ENCODE assay signal across 8 cellular contexts in genomic region chr12:27185234-27186045, GRCh38. TPM values are rescaled to one million over a fixed set of nuclear protein-coding genes. Genes with fewer than 3 reads are reported as not detected.
DNase-seq lines count a peak whose midpoint lies in the region; ATAC-seq and TF ChIP-seq lines count a peak whose summit lies in the region.

No MANE protein-coding gene starts in this region.

- H3K4me3 ChIP-seq in CD8-positive, alpha-beta T cell (ENCODE audit: low read depth, low read length): no peak overlapping the region

- intact Hi-C loops in CD8-positive, alpha-beta T cell (cut with DNase I, micrococcal nuclease): no loop called here

- peak in 3 of 7 experiments; percentile 6 to 46 (median 12) for DNase-seq in CD8-positive, alpha-beta T cell
- DNase-seq in HS-27A (ENCODE audit: low read depth) (peak; percentile 43), HuH-7.5 (ENCODE audit: low spot score) (no peak), germinal center (ENCODE audit: low spot score) (no peak), inferior parietal cortex (ENCODE audit: extremely low spot score) (no peak)
- DNase-seq in central memory CD8-positive, alpha-beta T cell (ENCODE audit: low spot score in 2 of 2): no peak
- peak; percentile 30 for DNase-seq in stimulated activated naive B cell treated with anti-CD40 and anti-IgM and Interleukin-4, amounts not matched to agents 10 μg/mL and 1 μg/mL and 100 μg/mL, for 72 hours

- no peak overlapping the region for H3K27ac ChIP-seq in CD8-positive, alpha-beta T cell (ENCODE audit: low read depth, low read length)

- no peaks in the 10 kb centered on the region for H3K27me3 Mint-ChIP-seq in CD8-positive, alpha-beta T cell (ENCODE audit: low read depth)
- H3K27me3 Mint-ChIP-seq in central memory CD8-positive, alpha-beta T cell: no peaks in the 10 kb centered on the region
- no peaks in the 10 kb centered on the region for H3K27me3 Mint-ChIP-seq in stimulated activated naive B cell treated with anti-CD40 and anti-IgM and Interleukin-4, amounts not matched to agents 10 μg/mL and 1 μg/mL and 100 μg/mL, for 72 hours

- no peaks in the 10 kb centered on the region for H3K9me3 Mint-ChIP-seq in CD8-positive, alpha-beta T cell
- H3K9me3 Mint-ChIP-seq in central memory CD8-positive, alpha-beta T cell: no peaks in the 10 kb centered on the region
- no peaks in the 10 kb centered on the region for H3K9me3 Mint-ChIP-seq in stimulated activated naive B cell treated with anti-CD40 and anti-IgM and Interleukin-4, amounts not matched to agents 10 μg/mL and 1 μg/mL and 100 μg/mL, for 72 hours

- CTCF ChIA-PET in CD8-positive, alpha-beta T cell (lab: Charles Lee): no interaction called here

- no peaks in the 10 kb centered on the region for H3K36me3 Mint-ChIP-seq in CD8-positive, alpha-beta T cell
- no peaks in the 10 kb centered on the region for H3K36me3 Mint-ChIP-seq in central memory CD8-positive, alpha-beta T cell (ENCODE audit: insufficient read depth)
- peaks cover 1 to 3% of the 10 kb centered on the region in 2 donors for H3K36me3 Mint-ChIP-seq in stimulated activated naive B cell treated with anti-CD40 and anti-IgM and Interleukin-4, amounts not matched to agents 10 μg/mL and 1 μg/mL and 100 μg/mL, for 72 hours

- peak overlapping the region; percentile 49 for H3K27ac Mint-ChIP-seq in CD8-positive, alpha-beta T cell
- no peak overlapping the region for H3K27ac Mint-ChIP-seq in central memory CD8-positive, alpha-beta T cell (ENCODE audit: low read depth)
- H3K27ac Mint-ChIP-seq in stimulated activated naive B cell treated with anti-CD40 and anti-IgM and Interleukin-4, amounts not matched to agents 10 μg/mL and 1 μg/mL and 100 μg/mL, for 72 hours: peak overlapping the region; percentile 34

- no peaks in the 10 kb centered on the region for H3K27me3 ChIP-seq in CD8-positive, alpha-beta T cell (ENCODE audit: insufficient read depth, low read length)

- ATAC-seq in CD8-positive, alpha-beta T cell: peak; percentile 73
- peak; percentile 85 for ATAC-seq in GM21381 (IDR thresholded peaks at IDR 0.05; ENCODE audit: unreplicated experiment)
- ATAC-seq in central memory CD8-positive, alpha-beta T cell (replicated peaks; ENCODE audit: extremely low read depth, poor library complexity, severe bottlenecking): peak; percentile 78
- ATAC-seq in stimulated activated naive B cell treated with anti-CD40 and anti-IgM and Interleukin-4, amounts not matched to agents 10 μg/mL and 1 μg/mL and 100 μg/mL, for 72 hours (replicated peaks): peak; percentile 80 to 90

- H3K4me1 Mint-ChIP-seq in CD8-positive, alpha-beta T cell (ENCODE audit: low read depth): peaks cover 6% of the 10 kb centered on the region
- peaks cover 11% of the 10 kb centered on the region for H3K4me1 Mint-ChIP-seq in central memory CD8-positive, alpha-beta T cell
- H3K4me1 Mint-ChIP-seq in stimulated activated naive B cell treated with anti-CD40 and anti-IgM and Interleukin-4, amounts not matched to agents 10 μg/mL and 1 μg/mL and 100 μg/mL, for 72 hours: peaks cover 14 to 33% of the 10 kb centered on the region in 2 donors

- no peak for TF ChIP-seq CTCF in CD8-positive, alpha-beta T cell (IDR thresholded peaks at IDR 0.05)

- POLR2A ChIA-PET in CD8-positive, alpha-beta T cell (lab: Charles Lee): no interaction called here

- H3K36me3 ChIP-seq in CD8-positive, alpha-beta T cell (ENCODE audit: insufficient read depth, low read length): no peaks in the 10 kb centered on the region

- H3K4me3 Mint-ChIP-seq in CD8-positive, alpha-beta T cell: no peak overlapping the region
- H3K4me3 Mint-ChIP-seq in central memory CD8-positive, alpha-beta T cell: no peak overlapping the region
- no peak overlapping the region for H3K4me3 Mint-ChIP-seq in stimulated activated naive B cell treated with anti-CD40 and anti-IgM and Interleukin-4, amounts not matched to agents 10 μg/mL and 1 μg/mL and 100 μg/mL, for 72 hours

- peaks cover 4% of the 10 kb centered on the region for H3K4me1 ChIP-seq in CD8-positive, alpha-beta T cell (ENCODE audit: insufficient read depth, low read length)

- H3K9me3 ChIP-seq in CD8-positive, alpha-beta T cell (ENCODE audit: low read length): no peaks in the 10 kb centered on the region

RNA-seq across cellular contexts. Expression of gene STK38L, which starts 58.6 kb away (rescaled TPM):
- 10 to 100 TPM; 27.0 to 28.6 TPM for total RNA-seq in CD8-positive, alpha-beta T cell

Comparison
In these comparisons a context has a peak if more than half of its experiments do, and no peak if none do; other contexts are left out.
1. DNase-seq: peak in HS-27A (single experiment) and stimulated activated naive B cell treated with anti-CD40 and anti-IgM and Interleukin-4, amounts not matched to agents 10 μg/mL and 1 μg/mL and 100 μg/mL, for 72 hours (single experiment); none in central memory CD8-positive, alpha-beta T cell (0 of 2), HuH-7.5 (single experiment), germinal center (single experiment) and inferior parietal cortex (single experiment).
2. Peak in every context shown above with its lines, with median percentiles within 50 percentile points of each other: ATAC-seq.